ENCODE assay signal across 17 cellular contexts in the genomic region with DNA sequence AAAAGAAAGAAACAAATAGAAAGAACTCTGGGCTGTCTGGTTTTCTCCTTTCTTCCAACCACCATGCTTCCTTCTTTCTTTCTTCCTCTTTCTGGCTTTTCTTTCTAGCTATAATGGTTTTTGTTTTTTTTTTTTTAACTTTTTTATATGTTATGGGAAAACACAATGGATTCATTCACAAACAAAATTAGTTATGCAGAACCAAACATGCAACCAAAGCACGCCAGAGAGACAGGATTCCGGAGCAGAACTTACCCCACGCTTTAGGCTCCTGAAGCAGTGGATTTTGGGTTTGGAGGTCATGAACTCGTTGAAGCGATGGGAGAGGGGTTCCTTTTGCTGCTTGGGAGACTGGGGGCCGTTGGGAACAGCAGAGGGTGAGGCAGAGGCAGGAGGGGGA.
A peak's percentile ranks its signal among the peaks of the same experiment; 100 is the strongest.
DNase-seq lines count a peak whose midpoint lies in the region; ATAC-seq and TF ChIP-seq lines count a peak whose summit lies in the region.
"Had no signal": no experiment of that assay in that cellular context is flagged by ENCODE, and none has a peak within 500 bp of the region (broad histone marks: within the 10 kb centered on the region; RNA-seq: fewer than 3 reads in every experiment).

No MANE protein-coding gene starts in this region.

- TF ChIP-seq CTCF in activated CD8-positive, alpha-beta T cell treated with anti-CD3 and anti-CD28 coated beads for 36 hours (IDR thresholded peaks at IDR 0.05) = no peak

- H3K36me3 Mint-ChIP-seq in activated CD8-positive, alpha-beta T cell treated with anti-CD3 and anti-CD28 coated beads for 36 hours (ENCODE audit: low read depth) = peaks cover 70% of the 10 kb centered on the region
- H3K36me3 Mint-ChIP-seq in activated CD8-positive, alpha-beta T cell treated with anti-CD3 and anti-CD28 coated beads, Interleukin-2, amount 10 ng/mL, durations not matched to agents 7 days and 5 days (ENCODE audit: low read depth) = peaks cover 67% of the 10 kb centered on the region
- peaks cover 80% of the 10 kb centered on the region for H3K36me3 Mint-ChIP-seq in central memory CD8-positive, alpha-beta T cell (ENCODE audit: insufficient read depth)
- no peaks in the 10 kb centered on the region for H3K36me3 Mint-ChIP-seq in stimulated activated effector memory CD8-positive, alpha-beta T cell treated with anti-CD3 and anti-CD28 coated beads, Interleukin-12 subunit alpha, Interleukin-12 subunit beta, amount 100 ng/mL, for 72 hours

- in situ Hi-C loops in KBM-7 (cut with MboI; ENCODE audit: low pct_unique_long_range_greater_than_20kb, low sequenced_read_pairs) = no loop called here

- no peak overlapping the region for H3K4me3 Mint-ChIP-seq in activated CD8-positive, alpha-beta T cell treated with anti-CD3 and anti-CD28 coated beads for 36 hours
- H3K4me3 Mint-ChIP-seq in activated CD8-positive, alpha-beta T cell treated with anti-CD3 and anti-CD28 coated beads, Interleukin-2, amount 10 ng/mL, durations not matched to agents 7 days and 5 days = no peak overlapping the region
- no peak overlapping the region for H3K4me3 Mint-ChIP-seq in central memory CD8-positive, alpha-beta T cell
- no peak overlapping the region for H3K4me3 Mint-ChIP-seq in stimulated activated effector memory CD8-positive, alpha-beta T cell treated with anti-CD3 and anti-CD28 coated beads, Interleukin-12 subunit alpha, Interleukin-12 subunit beta, amount 100 ng/mL, for 72 hours
- H3K4me3 Mint-ChIP-seq: neural progenitor cell had no signal

- ATAC-seq in activated CD8-positive, alpha-beta T cell treated with anti-CD3 and anti-CD28 coated beads for 36 hours = no peak
- ATAC-seq in activated CD8-positive, alpha-beta T cell treated with anti-CD3 and anti-CD28 coated beads, Interleukin-2, amount 10 ng/mL, durations not matched to agents 7 days and 5 days = no peak
- no peak for ATAC-seq in central memory CD8-positive, alpha-beta T cell (replicated peaks; ENCODE audit: extremely low read depth, poor library complexity, severe bottlenecking)
- no peak for ATAC-seq in stimulated activated effector memory CD8-positive, alpha-beta T cell treated with anti-CD3 and anti-CD28 coated beads, Interleukin-12 subunit alpha, Interleukin-12 subunit beta, amount 100 ng/mL, for 72 hours
- ATAC-seq in GM21423 (IDR thresholded peaks at IDR 0.05; ENCODE audit: unreplicated experiment) (no peak), GM21723 (IDR thresholded peaks at IDR 0.05; ENCODE audit: unreplicated experiment) (no peak)
- ATAC-seq: A549 had no signal

- no peaks in the 10 kb centered on the region for H3K27me3 Mint-ChIP-seq in activated CD8-positive, alpha-beta T cell treated with anti-CD3 and anti-CD28 coated beads for 36 hours
- H3K27me3 Mint-ChIP-seq in activated CD8-positive, alpha-beta T cell treated with anti-CD3 and anti-CD28 coated beads, Interleukin-2, amount 10 ng/mL, durations not matched to agents 7 days and 5 days (ENCODE audit: low read depth) = no peaks in the 10 kb centered on the region
- H3K27me3 Mint-ChIP-seq in central memory CD8-positive, alpha-beta T cell = no peaks in the 10 kb centered on the region
- H3K27me3 Mint-ChIP-seq: progenitor cell of endocrine pancreas had no signal

- peak overlapping the region; percentile 12 for H3K27ac Mint-ChIP-seq in activated CD8-positive, alpha-beta T cell treated with anti-CD3 and anti-CD28 coated beads for 36 hours
- no peak overlapping the region for H3K27ac Mint-ChIP-seq in activated CD8-positive, alpha-beta T cell treated with anti-CD3 and anti-CD28 coated beads, Interleukin-2, amount 10 ng/mL, durations not matched to agents 7 days and 5 days
- peak overlapping the region; percentile 41 for H3K27ac Mint-ChIP-seq in central memory CD8-positive, alpha-beta T cell (ENCODE audit: low read depth)
- peak overlapping the region; percentile 51 for H3K27ac Mint-ChIP-seq in stimulated activated effector memory CD8-positive, alpha-beta T cell treated with anti-CD3 and anti-CD28 coated beads, Interleukin-12 subunit alpha, Interleukin-12 subunit beta, amount 100 ng/mL, for 72 hours
- H3K27ac Mint-ChIP-seq: neural progenitor cell, progenitor cell of endocrine pancreas had no signal

- peaks cover 36% of the 10 kb centered on the region for H3K4me1 Mint-ChIP-seq in activated CD8-positive, alpha-beta T cell treated with anti-CD3 and anti-CD28 coated beads for 36 hours (ENCODE audit: low read depth)
- H3K4me1 Mint-ChIP-seq in activated CD8-positive, alpha-beta T cell treated with anti-CD3 and anti-CD28 coated beads, Interleukin-2, amount 10 ng/mL, durations not matched to agents 7 days and 5 days (ENCODE audit: low read depth) = peaks cover 20% of the 10 kb centered on the region
- peaks cover 16% of the 10 kb centered on the region for H3K4me1 Mint-ChIP-seq in central memory CD8-positive, alpha-beta T cell
- peaks cover 43% of the 10 kb centered on the region for H3K4me1 Mint-ChIP-seq in stimulated activated effector memory CD8-positive, alpha-beta T cell treated with anti-CD3 and anti-CD28 coated beads, Interleukin-12 subunit alpha, Interleukin-12 subunit beta, amount 100 ng/mL, for 72 hours

- POLR2A ChIA-PET in activated CD8-positive, alpha-beta T cell treated with anti-CD3 and anti-CD28 coated beads for 36 hours (lab: Charles Lee) = interaction anchor here (0.7 to 1.8 kb wide), 3 partner anchors 9 to 39 kb away, joined by 3 to 12 read pairs (median 5); no protein-coding TSS in a partner anchor
- POLR2A ChIA-PET in activated CD8-positive, alpha-beta T cell treated with anti-CD3 and anti-CD28 coated beads, Interleukin-2, amount 10 ng/mL, durations not matched to agents 7 days and 5 days (lab: Charles Lee) = no interaction called here

- DNase-seq in activated CD8-positive, alpha-beta T cell treated with anti-CD3 and anti-CD28 coated beads for 36 hours = no peak
- no peak for DNase-seq in activated CD8-positive, alpha-beta T cell treated with anti-CD3 and anti-CD28 coated beads, Interleukin-2, amount 10 ng/mL, durations not matched to agents 7 days and 5 days
- DNase-seq in KBM-7 (peak; percentile 36), retina (no peak)
- DNase-seq in central memory CD8-positive, alpha-beta T cell (ENCODE audit: low spot score in 2 of 2) = no peak
- DNase-seq in stimulated activated effector memory CD8-positive, alpha-beta T cell treated with anti-CD3 and anti-CD28 coated beads, Interleukin-12 subunit alpha, Interleukin-12 subunit beta, amount 100 ng/mL, for 72 hours (ENCODE audit: low spot score in 2 of 2) = no peak
- DNase-seq: BE2C; Kasumi-1; NCI-H1105 treated with DMSO at 0.1 percent for 48 hours; NCI-H2029; NCI-H526 treated with DMSO at 0.1 percent for 48 hours; stimulated activated CD8-positive, alpha-beta memory T cell treated with anti-CD3 and anti-CD28 coated beads, Interleukin-4, amount 100 ng/mL, for 48 hours had no signal

- intact Hi-C loops in activated CD8-positive, alpha-beta T cell treated with anti-CD3 and anti-CD28 coated beads for 36 hours (cut with micrococcal nuclease) = no loop called here

- H3K9me3 Mint-ChIP-seq in activated CD8-positive, alpha-beta T cell treated with anti-CD3 and anti-CD28 coated beads for 36 hours = no peaks in the 10 kb centered on the region
- H3K9me3 Mint-ChIP-seq in activated CD8-positive, alpha-beta T cell treated with anti-CD3 and anti-CD28 coated beads, Interleukin-2, amount 10 ng/mL, durations not matched to agents 7 days and 5 days (ENCODE audit: insufficient read depth) = no peaks in the 10 kb centered on the region
- H3K9me3 Mint-ChIP-seq in central memory CD8-positive, alpha-beta T cell = no peaks in the 10 kb centered on the region
- no peaks in the 10 kb centered on the region for H3K9me3 Mint-ChIP-seq in stimulated activated effector memory CD8-positive, alpha-beta T cell treated with anti-CD3 and anti-CD28 coated beads, Interleukin-12 subunit alpha, Interleukin-12 subunit beta, amount 100 ng/mL, for 72 hours
- H3K9me3 Mint-ChIP-seq: neural progenitor cell had no signal

- CTCF ChIA-PET in activated CD8-positive, alpha-beta T cell treated with anti-CD3 and anti-CD28 coated beads for 36 hours (lab: Charles Lee) = interaction anchor here (1.3 kb wide), 1 partner anchor 9 kb away, joined by 4 read pairs; no protein-coding TSS in a partner anchor
- CTCF ChIA-PET in activated CD8-positive, alpha-beta T cell treated with anti-CD3 and anti-CD28 coated beads, Interleukin-2, amount 10 ng/mL, durations not matched to agents 7 days and 5 days (lab: Charles Lee) = interaction anchor here (1.0 to 1.9 kb wide), 2 partner anchors 19 to 38 kb away, joined by 3 to 5 read pairs; no protein-coding TSS in a partner anchor
